In the genomic region with DNA sequence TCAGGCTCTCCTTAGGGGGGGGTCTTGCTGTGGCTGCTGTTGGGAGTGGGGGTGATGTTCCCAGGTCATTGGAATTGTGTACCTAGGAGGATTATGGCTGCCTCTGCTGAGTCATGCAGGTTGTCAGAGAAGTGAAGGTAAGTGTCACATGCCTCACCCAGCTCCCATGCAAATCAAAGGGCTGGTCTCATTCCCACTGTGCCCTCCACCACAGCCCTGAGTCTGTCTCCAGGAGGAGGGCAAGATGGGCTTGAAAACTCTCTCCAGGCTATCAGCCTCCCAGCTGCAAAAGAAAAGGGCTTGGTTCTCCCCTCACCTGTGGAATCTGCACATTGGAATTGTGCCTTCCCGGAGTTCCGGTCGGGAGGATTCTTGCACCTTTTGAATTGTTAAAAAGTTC, we compare ENCODE assay signal across 1 cellular context.
TF ChIP-seq lines count a peak whose summit lies in the region.

No MANE protein-coding gene starts in this region.

TF ChIP-seq in H1, 55 proteins besides CTCF, POLR2A, EP300 and RAD21 (continued from another document):
- TF ChIP-seq, protein P1, sequence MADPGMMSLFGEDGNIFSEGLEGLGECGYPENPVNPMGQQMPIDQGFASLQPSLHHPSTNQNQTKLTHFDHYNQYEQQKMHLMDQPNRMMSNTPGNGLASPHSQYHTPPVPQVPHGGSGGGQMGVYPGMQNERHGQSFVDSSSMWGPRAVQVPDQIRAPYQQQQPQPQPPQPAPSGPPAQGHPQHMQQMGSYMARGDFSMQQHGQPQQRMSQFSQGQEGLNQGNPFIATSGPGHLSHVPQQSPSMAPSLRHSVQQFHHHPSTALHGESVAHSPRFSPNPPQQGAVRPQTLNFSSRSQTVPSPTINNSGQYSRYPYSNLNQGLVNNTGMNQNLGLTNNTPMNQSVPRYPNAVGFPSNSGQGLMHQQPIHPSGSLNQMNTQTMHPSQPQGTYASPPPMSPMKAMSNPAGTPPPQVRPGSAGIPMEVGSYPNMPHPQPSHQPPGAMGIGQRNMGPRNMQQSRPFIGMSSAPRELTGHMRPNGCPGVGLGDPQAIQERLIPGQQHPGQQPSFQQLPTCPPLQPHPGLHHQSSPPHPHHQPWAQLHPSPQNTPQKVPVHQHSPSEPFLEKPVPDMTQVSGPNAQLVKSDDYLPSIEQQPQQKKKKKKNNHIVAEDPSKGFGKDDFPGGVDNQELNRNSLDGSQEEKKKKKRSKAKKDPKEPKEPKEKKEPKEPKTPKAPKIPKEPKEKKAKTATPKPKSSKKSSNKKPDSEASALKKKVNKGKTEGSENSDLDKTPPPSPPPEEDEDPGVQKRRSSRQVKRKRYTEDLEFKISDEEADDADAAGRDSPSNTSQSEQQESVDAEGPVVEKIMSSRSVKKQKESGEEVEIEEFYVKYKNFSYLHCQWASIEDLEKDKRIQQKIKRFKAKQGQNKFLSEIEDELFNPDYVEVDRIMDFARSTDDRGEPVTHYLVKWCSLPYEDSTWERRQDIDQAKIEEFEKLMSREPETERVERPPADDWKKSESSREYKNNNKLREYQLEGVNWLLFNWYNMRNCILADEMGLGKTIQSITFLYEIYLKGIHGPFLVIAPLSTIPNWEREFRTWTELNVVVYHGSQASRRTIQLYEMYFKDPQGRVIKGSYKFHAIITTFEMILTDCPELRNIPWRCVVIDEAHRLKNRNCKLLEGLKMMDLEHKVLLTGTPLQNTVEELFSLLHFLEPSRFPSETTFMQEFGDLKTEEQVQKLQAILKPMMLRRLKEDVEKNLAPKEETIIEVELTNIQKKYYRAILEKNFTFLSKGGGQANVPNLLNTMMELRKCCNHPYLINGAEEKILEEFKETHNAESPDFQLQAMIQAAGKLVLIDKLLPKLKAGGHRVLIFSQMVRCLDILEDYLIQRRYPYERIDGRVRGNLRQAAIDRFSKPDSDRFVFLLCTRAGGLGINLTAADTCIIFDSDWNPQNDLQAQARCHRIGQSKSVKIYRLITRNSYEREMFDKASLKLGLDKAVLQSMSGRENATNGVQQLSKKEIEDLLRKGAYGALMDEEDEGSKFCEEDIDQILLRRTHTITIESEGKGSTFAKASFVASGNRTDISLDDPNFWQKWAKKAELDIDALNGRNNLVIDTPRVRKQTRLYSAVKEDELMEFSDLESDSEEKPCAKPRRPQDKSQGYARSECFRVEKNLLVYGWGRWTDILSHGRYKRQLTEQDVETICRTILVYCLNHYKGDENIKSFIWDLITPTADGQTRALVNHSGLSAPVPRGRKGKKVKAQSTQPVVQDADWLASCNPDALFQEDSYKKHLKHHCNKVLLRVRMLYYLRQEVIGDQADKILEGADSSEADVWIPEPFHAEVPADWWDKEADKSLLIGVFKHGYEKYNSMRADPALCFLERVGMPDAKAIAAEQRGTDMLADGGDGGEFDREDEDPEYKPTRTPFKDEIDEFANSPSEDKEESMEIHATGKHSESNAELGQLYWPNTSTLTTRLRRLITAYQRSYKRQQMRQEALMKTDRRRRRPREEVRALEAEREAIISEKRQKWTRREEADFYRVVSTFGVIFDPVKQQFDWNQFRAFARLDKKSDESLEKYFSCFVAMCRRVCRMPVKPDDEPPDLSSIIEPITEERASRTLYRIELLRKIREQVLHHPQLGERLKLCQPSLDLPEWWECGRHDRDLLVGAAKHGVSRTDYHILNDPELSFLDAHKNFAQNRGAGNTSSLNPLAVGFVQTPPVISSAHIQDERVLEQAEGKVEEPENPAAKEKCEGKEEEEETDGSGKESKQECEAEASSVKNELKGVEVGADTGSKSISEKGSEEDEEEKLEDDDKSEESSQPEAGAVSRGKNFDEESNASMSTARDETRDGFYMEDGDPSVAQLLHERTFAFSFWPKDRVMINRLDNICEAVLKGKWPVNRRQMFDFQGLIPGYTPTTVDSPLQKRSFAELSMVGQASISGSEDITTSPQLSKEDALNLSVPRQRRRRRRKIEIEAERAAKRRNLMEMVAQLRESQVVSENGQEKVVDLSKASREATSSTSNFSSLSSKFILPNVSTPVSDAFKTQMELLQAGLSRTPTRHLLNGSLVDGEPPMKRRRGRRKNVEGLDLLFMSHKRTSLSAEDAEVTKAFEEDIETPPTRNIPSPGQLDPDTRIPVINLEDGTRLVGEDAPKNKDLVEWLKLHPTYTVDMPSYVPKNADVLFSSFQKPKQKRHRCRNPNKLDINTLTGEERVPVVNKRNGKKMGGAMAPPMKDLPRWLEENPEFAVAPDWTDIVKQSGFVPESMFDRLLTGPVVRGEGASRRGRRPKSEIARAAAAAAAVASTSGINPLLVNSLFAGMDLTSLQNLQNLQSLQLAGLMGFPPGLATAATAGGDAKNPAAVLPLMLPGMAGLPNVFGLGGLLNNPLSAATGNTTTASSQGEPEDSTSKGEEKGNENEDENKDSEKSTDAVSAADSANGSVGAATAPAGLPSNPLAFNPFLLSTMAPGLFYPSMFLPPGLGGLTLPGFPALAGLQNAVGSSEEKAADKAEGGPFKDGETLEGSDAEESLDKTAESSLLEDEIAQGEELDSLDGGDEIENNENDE (IDR thresholded peaks at IDR 0.05; ENCODE audit: insufficient replicate concordance, low read length) = no peak
- TF ChIP-seq MAFK (IDR thresholded peaks at IDR 0.05; ENCODE audit: low read depth, low read length) = peak; percentile 50; the same call in 1 of the 2 replicates
